ENCODE assay signal across 17 cellular contexts in genomic region chr17:73478768-73479424, GRCh38.
DNase-seq lines count a peak whose midpoint lies in the region; ATAC-seq and TF ChIP-seq lines count a peak whose summit lies in the region.
"Had no signal": no experiment of that assay in that cellular context is flagged by ENCODE, and none has a peak within 500 bp of the region (broad histone marks: within the 10 kb centered on the region; RNA-seq: fewer than 3 reads in every experiment).

No MANE protein-coding gene starts in this region.

- H3K27me3 ChIP-seq in neural cell (ENCODE audit: insufficient read depth, low read depth, low read length) (no peaks in the 10 kb centered on the region), mesenchymal stem cell (ENCODE audit: control insufficient read depth in 1 of 2, insufficient read depth in 1 of 2, low read length in 2 of 2) (peaks cover 11 to 68% of the 10 kb centered on the region in 2 experiments)
- H3K27me3 ChIP-seq: testis had no signal

- H3K9ac ChIP-seq in neural cell (ENCODE audit: low read length), result no peak overlapping the region
- no peak overlapping the region for H3K9ac ChIP-seq in mesenchymal stem cell (ENCODE audit: low read length)

- H3K27ac Mint-ChIP-seq in WTC11, result peak overlapping the region; percentile 52
- H3K27ac Mint-ChIP-seq: activated naive CD8-positive, alpha-beta T cell had no signal

- H2BK120ac ChIP-seq in mesenchymal stem cell (ENCODE audit: low read depth, low read length), result no peak overlapping the region

- H4K20me1 ChIP-seq in neural cell (ENCODE audit: insufficient read depth), result no peaks in the 10 kb centered on the region

- peak; percentile 32 for TF ChIP-seq CTCF in GM12873 (IDR thresholded peaks at IDR 0.05; ENCODE audit: insufficient read depth, low read depth, low read length, missing control alignments)
- peak; percentile 29; the same call in 1 of the 2 replicates for TF ChIP-seq CTCF in WTC11 (IDR thresholded peaks at IDR 0.05)
- TF ChIP-seq CTCF in neural cell (IDR thresholded peaks at IDR 0.05; ENCODE audit: poor library complexity, severe bottlenecking), result peak; percentile 33

- POLR2A ChIA-PET in WTC11 (lab: Charles Lee), result no interaction called here

- H2BK15ac ChIP-seq in mesenchymal stem cell (ENCODE audit: low read depth, poor library complexity, severe bottlenecking), result no peak overlapping the region

- H3F3A ChIP-seq in neural cell (ENCODE audit: insufficient read depth, low read length, poor library complexity, severe bottlenecking), result no peaks in the 10 kb centered on the region

- no peaks in the 10 kb centered on the region for H3K9me2 ChIP-seq in neural cell (ENCODE audit: insufficient read depth, low read length)

- no peak overlapping the region for H4K8ac ChIP-seq in mesenchymal stem cell (ENCODE audit: low read length)

- WGBS in mesenchymal stem cell, result 80% methylated on average over 14 of the region's 14 CpGs

- DNase-seq in HuH-7.5 (ENCODE audit: low spot score) (peak; percentile 34), WTC11 (ENCODE audit: low spot score) (peak; percentile 58), mesenchymal stem cell (no peak), left cardiac atrium (no peak)
- DNase-seq: activated CD4-positive, alpha-beta T cell treated with anti-CD3 and anti-CD28 coated beads, Interleukin-2, amount 50 U/mL, for 4 hours; activated T-cell treated with anti-CD3 and anti-CD28 coated beads, Interleukin-2, amount 50 U/mL, for 4 hours; DMS 273 treated with DMSO at 0.1 percent for 48 hours; dorsolateral prefrontal cortex; heart left ventricle; NCI-H524 treated with DMSO at 0.1 percent for 48 hours; testis had no signal

- H3K79me1 ChIP-seq in mesenchymal stem cell (replicated peaks; ENCODE audit: low read length, poor library complexity, severe bottlenecking), result no peaks in the 10 kb centered on the region

- CTCF ChIA-PET in WTC11 (lab: Charles Lee), result interaction anchor here (0.6 to 2.4 kb wide), 36 partner anchors 8 to 550 kb away, joined by 3 to 25 read pairs (median 4); no protein-coding TSS in a partner anchor

- H3K4me3 Mint-ChIP-seq in WTC11, result no peak overlapping the region
- H3K4me3 Mint-ChIP-seq: activated naive CD8-positive, alpha-beta T cell; activated T-cell treated with anti-CD3 and anti-CD28 coated beads, Interleukin-2, amount 50 U/mL, for 4 hours had no signal

- TF ChIP-seq RAD21 in neural cell (conservative IDR thresholded peaks at IDR 0.05), result no peak

- no peaks in the 10 kb centered on the region for H3K36me3 ChIP-seq in neural cell (ENCODE audit: insufficient read depth, low read length)
- H3K36me3 ChIP-seq in mesenchymal stem cell (ENCODE audit: control insufficient read depth in 1 of 2, insufficient read depth in 2 of 2, low read depth in 1 of 2, low read length in 2 of 2), result no peaks in the 10 kb centered on the region
- H3K36me3 ChIP-seq: heart left ventricle, neutrophil had no signal

- H3K23ac ChIP-seq in mesenchymal stem cell (ENCODE audit: low read length in 2 of 2), result no peak overlapping the region

- H3K4me1 Mint-ChIP-seq in WTC11, result peaks cover 31% of the 10 kb centered on the region

- peak overlapping the region in 1 of 2 experiments; percentile 87 for H3K14ac ChIP-seq in mesenchymal stem cell (ENCODE audit: low read length in 2 of 2)

- no peaks in the 10 kb centered on the region for H3K9me3 ChIP-seq in neural cell (ENCODE audit: low read length)
- H3K9me3 ChIP-seq in mesenchymal stem cell (ENCODE audit: control insufficient read depth, low read length), result no peaks in the 10 kb centered on the region
- H3K9me3 ChIP-seq: heart left ventricle, neutrophil, testis had no signal

- intact Hi-C loops in left cardiac atrium (cut with DNase I), result no loop called here

- no peak overlapping the region for H3K4me2 ChIP-seq in neural cell (ENCODE audit: low read length)
- H3K4me2 ChIP-seq in mesenchymal stem cell (ENCODE audit: low read length, poor library complexity, severe bottlenecking), result no peak overlapping the region

- H4K91ac ChIP-seq in mesenchymal stem cell (ENCODE audit: low read length), result no peak overlapping the region

- TF ChIP-seq EP300 in neural cell (conservative IDR thresholded peaks at IDR 0.05; ENCODE audit: poor library complexity, severe bottlenecking), result no peak

- no peaks in the 10 kb centered on the region for H3K9me3 Mint-ChIP-seq in WTC11
- H3K9me3 Mint-ChIP-seq: activated T-cell treated with anti-CD3 and anti-CD28 coated beads, Interleukin-2, amount 50 U/mL, for 4 hours had no signal

- H2BK5ac ChIP-seq in mesenchymal stem cell (ENCODE audit: low read depth, low read length, poor library complexity, severe bottlenecking), result no peak overlapping the region

- no peak overlapping the region for H2AK5ac ChIP-seq in mesenchymal stem cell (ENCODE audit: low read length, severe bottlenecking)

- H3K4me3 ChIP-seq in neural cell (ENCODE audit: low read length) (no peak overlapping the region), mesenchymal stem cell (ENCODE audit: insufficient read depth in 1 of 2, low read depth in 1 of 2, low read length in 2 of 2) (no peak overlapping the region)
- H3K4me3 ChIP-seq: dorsolateral prefrontal cortex, heart left ventricle, testis had no signal

- no peaks in the 10 kb centered on the region for H3K36me3 Mint-ChIP-seq in WTC11
- H3K36me3 Mint-ChIP-seq: brain had no signal

- ATAC-seq in WTC11 (peak; percentile 75), HG02970 (IDR thresholded peaks at IDR 0.05; ENCODE audit: low FRiP score, unreplicated experiment) (no peak), left cardiac atrium (no peak)
- ATAC-seq: activated T-cell treated with anti-CD3 and anti-CD28 coated beads, Interleukin-2, amount 50 U/mL, for 4 hours; heart left ventricle had no signal

- H3K27ac ChIP-seq in neural cell (ENCODE audit: low read length) (peak overlapping the region; percentile 43), mesenchymal stem cell (ENCODE audit: low read length, poor library complexity, severe bottlenecking) (no peak overlapping the region)
- H3K27ac ChIP-seq: dorsolateral prefrontal cortex, neutrophil, testis had no signal

- H3K4me1 ChIP-seq in mesenchymal stem cell (ENCODE audit: control insufficient read depth, insufficient read depth, low read depth, low read length), result peaks cover 10% of the 10 kb centered on the region

- H3K79me2 ChIP-seq in neural cell (replicated peaks; ENCODE audit: insufficient read depth, low read length), result no peaks in the 10 kb centered on the region

- H3K27me3 Mint-ChIP-seq in WTC11 (ENCODE audit: low read depth), result peaks cover 2% of the 10 kb centered on the region; the same call in 1 of the 2 replicates
- H3K27me3 Mint-ChIP-seq: activated naive CD8-positive, alpha-beta T cell; brain had no signal

- H2AFZ ChIP-seq in neural cell (ENCODE audit: low read depth, low read length) (no peak overlapping the region), mesenchymal stem cell (ENCODE audit: low read depth, low read length) (no peak overlapping the region)

- no peak overlapping the region for H2BK12ac ChIP-seq in mesenchymal stem cell (ENCODE audit: low read length in 2 of 2)

- no peak overlapping the region for H3K18ac ChIP-seq in mesenchymal stem cell (ENCODE audit: low read depth in 1 of 2, low read length in 2 of 2)

- H3K4ac ChIP-seq in mesenchymal stem cell (ENCODE audit: low read depth in 1 of 2, low read length in 2 of 2), result no peak overlapping the region

TF ChIP-seq in WTC11, 78 proteins besides CTCF, POLR2A, EP300 and RAD21:
- TF ChIP-seq SMAD3 (CRISPR knock-in tag; IDR thresholded peaks at IDR 0.05; ENCODE audit: borderline replicate concordance) (0 out of 2 replicates have a peak, but pooled peaks have one; percentile 18), ZNF232 (CRISPR knock-in tag; IDR thresholded peaks at IDR 0.05) (no peak), ZNF416 (CRISPR knock-in tag; IDR thresholded peaks at IDR 0.05) (peak; percentile 65; the same call in 1 of the 2 replicates)

TF ChIP-seq in neural cell, 6 proteins besides CTCF, POLR2A, EP300 and RAD21:
- TF ChIP-seq REST (IDR thresholded peaks at IDR 0.05; ENCODE audit: borderline replicate concordance) (no peak), EZH2 (IDR thresholded peaks at IDR 0.05; ENCODE audit: borderline replicate concordance, insufficient read depth, low read length, poor library complexity, severe bottlenecking) (no peak), POLR2AphosphoS5 (IDR thresholded peaks at IDR 0.05) (no peak), SMC3 (conservative IDR thresholded peaks at IDR 0.05; ENCODE audit: poor library complexity) (no peak), TAF1 (IDR thresholded peaks at IDR 0.05; ENCODE audit: low read depth) (no peak), MXI1 (conservative IDR thresholded peaks at IDR 0.05; ENCODE audit: poor library complexity, severe bottlenecking) (no peak)

Comparison
In these comparisons a context has a peak if more than half of its experiments do, and no peak if none do; other contexts are left out.
1. DNase-seq: peak in HuH-7.5 (single experiment) and WTC11 (single experiment); none in mesenchymal stem cell (single experiment) and left cardiac atrium (single experiment).
2. Peak in every context shown above with its lines, with median percentiles within 50 percentile points of each other: CTCF ChIP-seq.